ENCODE assay signal across 1 cellular context in genomic region chr12:26648584-26648983, GRCh38.
A peak's percentile ranks its signal among the peaks of the same experiment; 100 is the strongest.
TF ChIP-seq lines count a peak whose summit lies in the region.

No MANE protein-coding gene starts in this region.

TF ChIP-seq in SK-N-SH, 30 proteins besides CTCF, POLR2A, EP300 and RAD21 (continued from another document):
- TF ChIP-seq USF1 (IDR thresholded peaks at IDR 0.05; ENCODE audit: borderline replicate concordance, low read depth) (no peak), MAX (IDR thresholded peaks at IDR 0.05; ENCODE audit: low read depth) (no peak), RXRA (IDR thresholded peaks at IDR 0.05; ENCODE audit: borderline replicate concordance, low read depth) (peak; percentile 97), FOXJ3 (CRISPR knock-in tag; IDR thresholded peaks at IDR 0.05) (no peak), TAF1 (IDR thresholded peaks at IDR 0.05; ENCODE audit: borderline replicate concordance, low read depth, low read length) (no peak), YY1 (IDR thresholded peaks at IDR 0.05; ENCODE audit: low read depth) (no peak), PBX3 (IDR thresholded peaks at IDR 0.05) (peak; percentile 28; the same call in 1 of the 2 replicates), MXI1 (IDR thresholded peaks at IDR 0.05; ENCODE audit: low read depth, low read length) (no peak), REST (IDR thresholded peaks at IDR 0.05; ENCODE audit: low read depth, low read length) (no peak), SIN3A (IDR thresholded peaks at IDR 0.05; ENCODE audit: borderline replicate concordance, low read depth, low read length) (no peak), TCF12 (IDR thresholded peaks at IDR 0.05) (peak; percentile 72), NRF1 (IDR thresholded peaks at IDR 0.05; ENCODE audit: low read depth, low read length) (no peak), FOXM1 (IDR thresholded peaks at IDR 0.05; ENCODE audit: low read depth) (no peak)
TF ChIP-seq in SK-N-SH: peak in this region for 9.
